ENCODE assay signal across 8 cellular contexts in the genomic region with DNA sequence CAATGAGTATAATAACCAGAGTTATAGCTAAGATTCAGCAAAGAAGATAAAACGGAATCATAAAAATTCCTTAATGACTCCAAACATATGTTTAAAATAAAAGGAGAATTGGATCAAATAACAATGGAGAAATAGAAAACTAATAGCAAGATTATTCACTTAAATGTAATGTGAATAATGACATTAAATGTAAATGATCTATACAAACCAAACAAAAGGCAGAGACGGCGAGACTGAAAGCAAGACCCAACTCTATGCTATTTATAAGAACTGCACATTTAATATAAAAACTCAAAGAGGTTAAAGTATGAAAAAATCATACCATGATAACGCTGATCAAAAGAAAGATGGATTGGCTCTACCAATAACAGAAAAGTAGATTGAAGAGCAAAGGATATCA. TPM values are rescaled to one million over a fixed set of nuclear protein-coding genes. Genes with fewer than 3 reads are reported as not detected.
"Had no signal": no experiment of that assay in that cellular context is flagged by ENCODE, and none has a peak within 500 bp of the region (broad histone marks: within the 10 kb centered on the region; RNA-seq: fewer than 3 reads in every experiment).

No MANE protein-coding gene starts in this region.

- DNase-seq: GDM1, GF-D8 had no signal

- FAIRE-seq: G401.6, GM12878, GM12891, GM18507, GM19239 had no signal

- ATAC-seq: GM12878 had no signal

- H3K4me3 ChIP-seq: GM12878 had no signal

RNA-seq across cellular contexts. Expression of a gene that starts 3.9 kb away (rescaled TPM):
- total RNA-seq: G401 had no signal
